Comparison of ENCODE assay signal across 17 cellular contexts in genomic region chr20:38829296-38829875, GRCh38. TPM values are rescaled to one million over a fixed set of nuclear protein-coding genes. Genes with fewer than 3 reads are reported as not detected.
A peak's percentile ranks its signal among the peaks of the same experiment; 100 is the strongest.
DNase-seq lines count a peak whose midpoint lies in the region; ATAC-seq and TF ChIP-seq lines count a peak whose summit lies in the region.
"Had no signal": no experiment of that assay in that cellular context is flagged by ENCODE, and none has a peak within 500 bp of the region (broad histone marks: within the 10 kb centered on the region; RNA-seq: fewer than 3 reads in every experiment).

No MANE protein-coding gene starts in this region.

- DNase-seq in stimulated activated naive CD8-positive, alpha-beta T cell treated with anti-CD3 and anti-CD28 coated beads, Interleukin-15, Interleukin-2, amounts not matched to agents 100 U/mL and 50 U/mL, for 24 hours, result no peak
- DNase-seq in lower lobe of right lung, result no peak
- no peak for DNase-seq in putamen (ENCODE audit: low spot score)
- DNase-seq in NCI-H1930 (lab: John Stamatoyannopoulos, UW), result no peak
- DNase-seq in NOMO-1 treated with DMSO at 0.1 percent for 48 hours (lab: John Stamatoyannopoulos, UW; ENCODE audit: unreplicated experiment), result no peak
- DNase-seq: amniotic stem cell, BE2C, mammary epithelial cell, NCI-H1048, NCI-H2107, NCI-H526 treated with DMSO at 0.1 percent for 48 hours, nephron progenitor cell had no signal

- no peak overlapping the region for H3K4me3 Mint-ChIP-seq in stimulated activated naive CD8-positive, alpha-beta T cell treated with anti-CD3 and anti-CD28 coated beads, Interleukin-15, Interleukin-2, amounts not matched to agents 100 ng/mL and 50 ng/mL, for 24 hours
- H3K4me3 Mint-ChIP-seq in activated T-helper 17 cell treated with anti-CD3 and anti-CD28 coated beads, Interleukin-2, amount 50 U/mL, for 72 hours, result peak overlapping the region; percentile 74
- H3K4me3 Mint-ChIP-seq: nephron progenitor cell had no signal

- H3K4me1 Mint-ChIP-seq in stimulated activated naive CD8-positive, alpha-beta T cell treated with anti-CD3 and anti-CD28 coated beads, Interleukin-15, Interleukin-2, amounts not matched to agents 100 ng/mL and 50 ng/mL, for 24 hours (ENCODE audit: low read depth), result peaks cover 100% of the 10 kb centered on the region
- peaks cover 73% of the 10 kb centered on the region for H3K4me1 Mint-ChIP-seq in activated T-helper 17 cell treated with anti-CD3 and anti-CD28 coated beads, Interleukin-2, amount 50 U/mL, for 72 hours

- H3K9me3 Mint-ChIP-seq in stimulated activated naive CD8-positive, alpha-beta T cell treated with anti-CD3 and anti-CD28 coated beads, Interleukin-15, Interleukin-2, amounts not matched to agents 100 ng/mL and 50 ng/mL, for 24 hours, result no peaks in the 10 kb centered on the region
- H3K9me3 Mint-ChIP-seq in activated T-helper 17 cell treated with anti-CD3 and anti-CD28 coated beads, Interleukin-2, amount 50 U/mL, for 72 hours, result no peaks in the 10 kb centered on the region
- H3K9me3 Mint-ChIP-seq: nephron progenitor cell had no signal

- H3K4me3 ChIP-seq in lower lobe of right lung, result no peak overlapping the region

- no peak for TF ChIP-seq CTCF in lower lobe of right lung (IDR thresholded peaks at IDR 0.05)

- peak overlapping the region; percentile 67 for H3K27ac ChIP-seq in lower lobe of right lung

- no peaks in the 10 kb centered on the region for H3K27me3 ChIP-seq in lower lobe of right lung (ENCODE audit: low read depth)
- H3K27me3 ChIP-seq: BE2C had no signal

- intact Hi-C loops in lower lobe of right lung (cut with DNase I), result no loop called here

- no peaks in the 10 kb centered on the region for H3K36me3 ChIP-seq in lower lobe of right lung

- ATAC-seq in stimulated activated naive CD8-positive, alpha-beta T cell treated with anti-CD3 and anti-CD28 coated beads, Interleukin-15, Interleukin-2, amounts not matched to agents 100 U/mL and 50 U/mL, for 24 hours, result no peak
- ATAC-seq in activated T-helper 17 cell treated with anti-CD3 and anti-CD28 coated beads, Interleukin-2, amount 50 U/mL, for 72 hours (replicated peaks), result no peak
- ATAC-seq in lower lobe of right lung, result no peak
- ATAC-seq: Panc1 had no signal

- no peaks in the 10 kb centered on the region for H3K9me3 ChIP-seq in lower lobe of right lung
- H3K9me3 ChIP-seq: BE2C had no signal

- H3K27ac Mint-ChIP-seq in stimulated activated naive CD8-positive, alpha-beta T cell treated with anti-CD3 and anti-CD28 coated beads, Interleukin-15, Interleukin-2, amounts not matched to agents 100 ng/mL and 50 ng/mL, for 24 hours, result peak overlapping the region; percentile 69
- H3K27ac Mint-ChIP-seq in activated T-helper 17 cell treated with anti-CD3 and anti-CD28 coated beads, Interleukin-2, amount 50 U/mL, for 72 hours, result peak overlapping the region; percentile 75
- H3K27ac Mint-ChIP-seq: nephron progenitor cell had no signal

- H3K4me1 ChIP-seq in lower lobe of right lung, result peaks cover 53% of the 10 kb centered on the region

- H3K36me3 Mint-ChIP-seq in stimulated activated naive CD8-positive, alpha-beta T cell treated with anti-CD3 and anti-CD28 coated beads, Interleukin-15, Interleukin-2, amounts not matched to agents 100 ng/mL and 50 ng/mL, for 24 hours (ENCODE audit: low read depth), result peaks cover 87% of the 10 kb centered on the region
- peaks cover 88% of the 10 kb centered on the region for H3K36me3 Mint-ChIP-seq in activated T-helper 17 cell treated with anti-CD3 and anti-CD28 coated beads, Interleukin-2, amount 50 U/mL, for 72 hours (ENCODE audit: low read depth)

- no peaks in the 10 kb centered on the region for H3K27me3 Mint-ChIP-seq in stimulated activated naive CD8-positive, alpha-beta T cell treated with anti-CD3 and anti-CD28 coated beads, Interleukin-15, Interleukin-2, amounts not matched to agents 100 ng/mL and 50 ng/mL, for 24 hours
- H3K27me3 Mint-ChIP-seq in activated T-helper 17 cell treated with anti-CD3 and anti-CD28 coated beads, Interleukin-2, amount 50 U/mL, for 72 hours, result no peaks in the 10 kb centered on the region

RNA-seq across cellular contexts. Expression of gene PPP1R16B, which starts 23.9 kb away (rescaled TPM):
- 10 to 100 TPM; 77.2 to 79.5 TPM for total RNA-seq in activated T-helper 17 cell treated with anti-CD3 and anti-CD28 coated beads, Interleukin-2, amount 50 U/mL, for 72 hours
- 13.0 TPM for total RNA-seq in lower lobe of right lung
- total RNA-seq: epithelial cell of proximal tubule, H4 had no signal
